Comparison of ENCODE assay signal across 35 cellular contexts in genomic region chr1:245209658-245210415, GRCh38.
A peak's percentile ranks its signal among the peaks of the same experiment; 100 is the strongest.
DNase-seq lines count a peak whose midpoint lies in the region; ATAC-seq and FAIRE-seq lines count a peak whose summit lies in the region.
"Had no signal": no experiment of that assay in that cellular context is flagged by ENCODE, and none has a peak within 500 bp of the region (broad histone marks: within the 10 kb centered on the region; RNA-seq: fewer than 3 reads in every experiment).

No MANE protein-coding gene starts in this region.

- no peak for DNase-seq in stimulated activated naive CD8-positive, alpha-beta T cell treated with anti-CD3 and anti-CD28 coated beads, Interleukin-15, Interleukin-2, amounts not matched to agents 100 U/mL and 50 U/mL, for 24 hours
- DNase-seq in stimulated activated naive CD8-positive, alpha-beta T cell treated with anti-CD3 and anti-CD28 coated beads, Interleukin-15, amount 100 ng/mL, for 72 hours = no peak
- peak; percentile 27 for DNase-seq in NCI-H526 treated with DMSO at 0.1 percent for 48 hours (lab: John Stamatoyannopoulos, UW)
- DNase-seq in left kidney (ENCODE audit: low read depth, low spot score) = peak; percentile 35
- DNase-seq in HTR-8/SVneo (ENCODE audit: insufficient read length, low spot score) = no peak
- no peak for DNase-seq in iPS-NIHi11 (ENCODE audit: low spot score)
- no peak for DNase-seq in hepatic stellate cell (ENCODE audit: low spot score)
- DNase-seq: activated CD4-positive, alpha-beta T cell treated with anti-CD3 and anti-CD28 coated beads for 48 hours; activated CD8-positive, alpha-beta memory T cell treated with anti-CD3 and anti-CD28 coated beads for 24 hours; activated T-cell treated with anti-CD3 and anti-CD28 coated beads for 4 hours; amygdala; CD4-positive, alpha-beta T cell; gastrocnemius medialis; hippocampal formation; left colon; mammary epithelial cell; MM.1S; mucosa of descending colon; NCI-H1105 treated with DMSO at 0.1 percent for 48 hours; NCI-H2029 treated with DMSO at 0.1 percent for 48 hours; NCI-H510A treated with DMSO at 0.1 percent for 48 hours; Peyer's patch; SHP77; stimulated activated CD4-positive, alpha-beta T cell treated with anti-CD3 and anti-CD28 coated beads, Interleukin-15, amount 100 ng/mL, for 24 hours; T-cell; WERI-Rb-1 had no signal

- H3K9me3 Mint-ChIP-seq in stimulated activated naive CD8-positive, alpha-beta T cell treated with anti-CD3 and anti-CD28 coated beads, Interleukin-15, amount 100 ng/mL, for 72 hours = peaks cover 18 to 28% of the 10 kb centered on the region in 2 donors

- no peak overlapping the region for H3K4me3 Mint-ChIP-seq in stimulated activated naive CD8-positive, alpha-beta T cell treated with anti-CD3 and anti-CD28 coated beads, Interleukin-15, amount 100 ng/mL, for 72 hours
- H3K4me3 Mint-ChIP-seq: activated naive CD4-positive, alpha-beta T cell treated with anti-CD3 and anti-CD28 coated beads, Interleukin-2, amount 50 U/mL, for 24 hours; CD4-positive, alpha-beta T cell; natural killer cell treated with Interleukin-12 subunit alpha and Interleukin-12 subunit beta and Interleukin-15 and Interleukin-18, amount 100 ng/mL, for 72 hours; stimulated activated effector memory CD8-positive, alpha-beta T cell treated with anti-CD3 and anti-CD28 coated beads, Interleukin-12 subunit alpha, Interleukin-12 subunit beta, amount 100 ng/mL, for 72 hours; T-cell had no signal

- no peak overlapping the region for H3K27ac Mint-ChIP-seq in stimulated activated naive CD8-positive, alpha-beta T cell treated with anti-CD3 and anti-CD28 coated beads, Interleukin-15, amount 100 ng/mL, for 72 hours
- H3K27ac Mint-ChIP-seq: activated naive CD4-positive, alpha-beta T cell treated with anti-CD3 and anti-CD28 coated beads, Interleukin-2, amount 50 U/mL, for 24 hours; CD4-positive, alpha-beta T cell; natural killer cell treated with Interleukin-12 subunit alpha and Interleukin-12 subunit beta and Interleukin-15 and Interleukin-18, amount 100 ng/mL, for 72 hours; stimulated activated effector memory CD8-positive, alpha-beta T cell treated with anti-CD3 and anti-CD28 coated beads, Interleukin-12 subunit alpha, Interleukin-12 subunit beta, amount 100 ng/mL, for 72 hours; T-cell had no signal

- no peak for FAIRE-seq in HTR-8/SVneo (lab: Jason Lieb, UNC)
- FAIRE-seq: A204.1, endothelial cell of umbilical vein, GM18507, GM19239, HepG2 had no signal

- peak; percentile 14 for ATAC-seq in stimulated activated naive CD8-positive, alpha-beta T cell treated with anti-CD3 and anti-CD28 coated beads, Interleukin-15, Interleukin-2, amounts not matched to agents 100 U/mL and 50 U/mL, for 24 hours
- ATAC-seq in stimulated activated naive CD8-positive, alpha-beta T cell treated with anti-CD3 and anti-CD28 coated beads, Interleukin-15, amount 100 ng/mL, for 72 hours = no peak
- ATAC-seq in GM18858 (IDR thresholded peaks at IDR 0.05; ENCODE audit: unreplicated experiment) = no peak
- ATAC-seq: gastrocnemius medialis; HepG2; left colon; mucosa of descending colon; stimulated activated effector memory CD8-positive, alpha-beta T cell treated with anti-CD3 and anti-CD28 coated beads, Interleukin-12 subunit alpha, Interleukin-12 subunit beta, amount 100 ng/mL, for 72 hours; T-cell had no signal

- no peaks in the 10 kb centered on the region for H3K4me1 Mint-ChIP-seq in stimulated activated naive CD8-positive, alpha-beta T cell treated with anti-CD3 and anti-CD28 coated beads, Interleukin-15, amount 100 ng/mL, for 72 hours
- H3K4me1 Mint-ChIP-seq: activated naive CD4-positive, alpha-beta T cell treated with anti-CD3 and anti-CD28 coated beads, Interleukin-2, amount 50 U/mL, for 24 hours; stimulated activated effector memory CD8-positive, alpha-beta T cell treated with anti-CD3 and anti-CD28 coated beads, Interleukin-12 subunit alpha, Interleukin-12 subunit beta, amount 100 ng/mL, for 72 hours; T-cell had no signal

- no peaks in the 10 kb centered on the region for H3K27me3 Mint-ChIP-seq in stimulated activated naive CD8-positive, alpha-beta T cell treated with anti-CD3 and anti-CD28 coated beads, Interleukin-15, amount 100 ng/mL, for 72 hours
- H3K27me3 Mint-ChIP-seq: activated naive CD4-positive, alpha-beta T cell treated with anti-CD3 and anti-CD28 coated beads, Interleukin-2, amount 50 U/mL, for 24 hours; CD4-positive, alpha-beta T cell; natural killer cell treated with Interleukin-12 subunit alpha and Interleukin-12 subunit beta and Interleukin-15 and Interleukin-18, amount 100 ng/mL, for 72 hours; T-cell had no signal

Comparison
In these comparisons a context has a peak if more than half of its experiments do, and no peak if none do; other contexts are left out.
1. DNase-seq: peak in NCI-H526 treated with DMSO at 0.1 percent for 48 hours (single experiment) and left kidney (single experiment); none in stimulated activated naive CD8-positive, alpha-beta T cell treated with anti-CD3 and anti-CD28 coated beads, Interleukin-15, Interleukin-2, amounts not matched to agents 100 U/mL and 50 U/mL, for 24 hours (single experiment), stimulated activated naive CD8-positive, alpha-beta T cell treated with anti-CD3 and anti-CD28 coated beads, Interleukin-15, amount 100 ng/mL, for 72 hours (0 of 2), HTR-8/SVneo (single experiment), iPS-NIHi11 (single experiment) and hepatic stellate cell (single experiment).